ENCODE assay signal across 1 cellular context in the genomic region with DNA sequence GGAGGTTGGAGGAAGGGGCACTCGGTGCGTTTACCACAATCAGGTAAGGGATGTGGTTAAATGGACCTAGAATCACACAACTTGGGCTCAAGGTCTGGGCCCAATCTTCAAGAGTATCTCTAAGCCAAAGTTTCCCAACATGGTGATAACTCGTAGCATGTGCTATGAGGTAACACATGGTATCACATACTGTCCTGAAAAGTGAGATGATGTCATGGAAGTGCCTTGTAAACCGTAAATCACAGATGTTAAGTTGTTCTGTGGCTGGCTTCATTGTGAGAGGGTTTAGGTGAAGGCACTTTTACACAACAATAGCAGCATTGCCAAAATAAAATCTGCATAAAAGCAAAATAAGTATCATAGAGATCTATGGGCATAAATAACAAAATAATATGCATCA.
TF ChIP-seq lines count a peak whose summit lies in the region.

No MANE protein-coding gene starts in this region.

TF ChIP-seq in HEK293, 187 proteins besides CTCF, POLR2A, EP300 and RAD21 (continued from another document):
- TF ChIP-seq ZNF202 (tag by site-specific recombination; IDR thresholded peaks at IDR 0.05; ENCODE audit: borderline replicate concordance), result no peak
- TF ChIP-seq, protein P1, sequence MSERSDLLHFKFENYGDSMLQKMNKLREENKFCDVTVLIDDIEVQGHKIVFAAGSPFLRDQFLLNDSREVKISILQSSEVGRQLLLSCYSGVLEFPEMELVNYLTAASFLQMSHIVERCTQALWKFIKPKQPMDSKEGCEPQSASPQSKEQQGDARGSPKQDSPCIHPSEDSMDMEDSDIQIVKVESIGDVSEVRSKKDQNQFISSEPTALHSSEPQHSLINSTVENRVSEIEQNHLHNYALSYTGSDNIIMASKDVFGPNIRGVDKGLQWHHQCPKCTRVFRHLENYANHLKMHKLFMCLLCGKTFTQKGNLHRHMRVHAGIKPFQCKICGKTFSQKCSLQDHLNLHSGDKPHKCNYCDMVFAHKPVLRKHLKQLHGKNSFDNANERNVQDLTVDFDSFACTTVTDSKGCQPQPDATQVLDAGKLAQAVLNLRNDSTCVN (tag by site-specific recombination; optimal IDR thresholded peaks at IDR 0.05), result no peak
